In genomic region chr3:114838025-114838424, GRCh38 we compare ENCODE assay signal across 35 cellular contexts.
"Had no signal": no experiment of that assay in that cellular context is flagged by ENCODE, and none has a peak within 500 bp of the region (broad histone marks: within the 10 kb centered on the region; RNA-seq: fewer than 3 reads in every experiment).

No MANE protein-coding gene starts in this region.

- DNase-seq: MG63, MM.1S, MV-4-11, NCI-H1048, NCI-H1092, NCI-H1092 treated with DMSO at 0.1 percent for 48 hours, NCI-H1105, NCI-H1105 treated with DMSO at 0.1 percent for 48 hours, NCI-H1417, NCI-H1417 treated with DMSO at 0.1 percent for 48 hours, NCI-H1436, NCI-H1436 treated with DMSO at 0.1 percent for 48 hours, NCI-H146, NCI-H1694, NCI-H1694 treated with DMSO at 0.1 percent for 48 hours, NCI-H187, NCI-H187 treated with DMSO at 0.1 percent for 48 hours, NCI-H1930, NCI-H2029, NCI-H2029 treated with DMSO at 0.1 percent for 48 hours, NCI-H2081, NCI-H2081 treated with DMSO at 0.1 percent for 48 hours, NCI-H2107, NCI-H2171, NCI-H2171 treated with DMSO at 0.1 percent for 48 hours, NCI-H2227 treated with DMSO at 0.1 percent for 48 hours, NCI-H226, NCI-H345, NCI-H446, NCI-H446 treated with DMSO at 0.1 percent for 48 hours, NCI-H510A, NCI-H510A treated with DMSO at 0.1 percent for 48 hours, NCI-H524, NCI-H524 treated with DMSO at 0.1 percent for 48 hours, NCI-H526 had no signal

- H3K36me3 ChIP-seq: MG63 had no signal

- H3K9me3 ChIP-seq: MG63 had no signal

- H3K27me3 ChIP-seq: MG63 had no signal

- H3K4me3 ChIP-seq: MG63 had no signal
